ENCODE assay signal across 1 cellular context in the genomic region with DNA sequence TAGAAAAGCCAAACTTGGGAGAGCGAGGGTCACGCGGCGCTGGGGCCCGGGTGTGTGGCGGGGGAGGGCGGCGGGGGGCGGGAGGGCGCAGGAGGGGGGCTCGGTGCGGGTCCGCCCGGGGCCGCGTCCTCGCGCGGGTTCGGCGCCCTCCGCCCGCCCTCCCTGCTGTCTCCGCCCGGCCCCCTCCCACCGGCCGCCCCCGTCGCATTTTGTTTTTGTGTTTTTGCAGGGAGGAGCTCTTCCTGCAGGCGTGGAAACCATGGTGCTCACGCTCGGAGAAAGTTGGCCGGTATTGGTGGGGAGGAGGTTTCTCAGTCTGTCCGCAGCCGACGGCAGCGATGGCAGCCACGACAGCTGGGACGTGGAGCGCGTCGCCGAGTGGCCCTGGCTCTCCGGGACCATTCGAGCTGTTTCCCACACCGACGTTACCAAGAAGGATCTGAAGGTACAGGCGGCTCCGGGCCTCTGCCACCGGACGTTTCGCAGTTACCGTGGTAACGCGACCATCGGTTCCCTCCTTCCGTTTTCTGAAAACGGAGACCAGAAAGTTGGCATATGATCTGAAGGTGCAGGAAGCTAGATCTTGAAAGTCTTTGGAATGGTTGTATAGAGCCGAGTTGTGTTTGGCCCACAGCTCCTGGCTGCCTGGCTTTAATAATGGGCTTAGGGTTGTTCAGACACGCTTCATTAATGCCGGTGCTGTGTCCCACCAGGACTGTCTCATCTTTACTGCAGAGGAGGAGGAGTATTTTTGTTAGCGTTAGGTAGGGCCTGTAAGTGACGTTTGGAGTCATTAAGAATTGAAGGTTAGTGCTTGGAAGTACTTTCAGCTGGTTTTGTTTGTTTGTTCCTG.
TF ChIP-seq lines count a peak whose summit lies in the region.

No MANE protein-coding gene starts in this region.

TF ChIP-seq in GM12878, 131 proteins besides CTCF, POLR2A, EP300 and RAD21 (continued from another document):
- TF ChIP-seq NBN (IDR thresholded peaks at IDR 0.05) (peak; percentile 48; the same call in 1 of the 2 replicates), NR2F1 (conservative IDR thresholded peaks at IDR 0.05) (no peak), CREB1 (IDR thresholded peaks at IDR 0.05; ENCODE audit: low read depth) (peak; percentile 47; the same call in 1 of the 2 replicates), BMI1 (IDR thresholded peaks at IDR 0.05; ENCODE audit: borderline replicate concordance) (peak; percentile 79; the same call in 1 of the 2 replicates), MYB (IDR thresholded peaks at IDR 0.05; ENCODE audit: borderline replicate concordance, low read depth, low read length) (no peak), CREM (IDR thresholded peaks at IDR 0.05; ENCODE audit: low read depth) (0 out of 2 replicates have a peak, but pooled peaks have one; percentile 17), ESRRA (IDR thresholded peaks at IDR 0.05; ENCODE audit: low read length) (no peak), PML (IDR thresholded peaks at IDR 0.05; ENCODE audit: low read length) (no peak), RB1 (IDR thresholded peaks at IDR 0.05; ENCODE audit: borderline replicate concordance) (0 out of 2 replicates have a peak, but pooled peaks have one; percentile 44), ZNF622 (IDR thresholded peaks at IDR 0.05) (no peak), IRF4 (IDR thresholded peaks at IDR 0.05; ENCODE audit: low read depth, low read length) (0 out of 2 replicates have a peak, but pooled peaks have one; percentile 4), SIX5 (IDR thresholded peaks at IDR 0.05; ENCODE audit: low read depth, low read length, severe bottlenecking) (no peak), MXI1 (IDR thresholded peaks at IDR 0.05; ENCODE audit: low read depth, low read length) (no peak), IKZF1 (conservative IDR thresholded peaks at IDR 0.05) (peak; percentile 13; the same call in 1 of the 2 replicates), NRF1 (conservative IDR thresholded peaks at IDR 0.05; ENCODE audit: low read depth, low read length) (no peak), TBL1XR1 (IDR thresholded peaks at IDR 0.05; ENCODE audit: low read depth, low read length) (no peak), LARP7 (IDR thresholded peaks at IDR 0.05) (0 out of 2 replicates have a peak, but pooled peaks have one; percentile 25), POLR2AphosphoS5 (IDR thresholded peaks at IDR 0.05; ENCODE audit: low read length) (peak; percentile 52), PAX5 (IDR thresholded peaks at IDR 0.05; ENCODE audit: borderline replicate concordance, low read depth, low read length) (0 out of 2 replicates have a peak, but pooled peaks have one; percentile 49), KLF5 (IDR thresholded peaks at IDR 0.05; ENCODE audit: partially characterized antibody) (no peak), WRNIP1 (IDR thresholded peaks at IDR 0.05; ENCODE audit: borderline replicate concordance, low read depth, low read length) (no peak), SP1 (IDR thresholded peaks at IDR 0.05; ENCODE audit: low read depth, low read length) (peak; percentile 23), JUND (IDR thresholded peaks at IDR 0.05; ENCODE audit: low read depth, low read length) (no peak), SPI1 (IDR thresholded peaks at IDR 0.05; ENCODE audit: borderline replicate concordance, insufficient read depth, low read depth, low read length) (peak; percentile 25; the same call in 1 of the 2 replicates), EGR1 (IDR thresholded peaks at IDR 0.05; ENCODE audit: borderline replicate concordance in 1 of 2, low read depth in 2 of 2, low read length in 2 of 2) (peak in 1 of 2 experiments; percentile 42; a peak in 1 of 3 replicates), ETV6 (conservative IDR thresholded peaks at IDR 0.05 in 1 of 2, IDR thresholded peaks at IDR 0.05 in 1 of 2; ENCODE audit: borderline replicate concordance in 1 of 2, low read depth in 1 of 2) (no peak), CBFB (IDR thresholded peaks at IDR 0.05; ENCODE audit: low read depth) (0 out of 2 replicates have a peak, but pooled peaks have one; percentile 31)
- TF ChIP-seq, protein P1, sequence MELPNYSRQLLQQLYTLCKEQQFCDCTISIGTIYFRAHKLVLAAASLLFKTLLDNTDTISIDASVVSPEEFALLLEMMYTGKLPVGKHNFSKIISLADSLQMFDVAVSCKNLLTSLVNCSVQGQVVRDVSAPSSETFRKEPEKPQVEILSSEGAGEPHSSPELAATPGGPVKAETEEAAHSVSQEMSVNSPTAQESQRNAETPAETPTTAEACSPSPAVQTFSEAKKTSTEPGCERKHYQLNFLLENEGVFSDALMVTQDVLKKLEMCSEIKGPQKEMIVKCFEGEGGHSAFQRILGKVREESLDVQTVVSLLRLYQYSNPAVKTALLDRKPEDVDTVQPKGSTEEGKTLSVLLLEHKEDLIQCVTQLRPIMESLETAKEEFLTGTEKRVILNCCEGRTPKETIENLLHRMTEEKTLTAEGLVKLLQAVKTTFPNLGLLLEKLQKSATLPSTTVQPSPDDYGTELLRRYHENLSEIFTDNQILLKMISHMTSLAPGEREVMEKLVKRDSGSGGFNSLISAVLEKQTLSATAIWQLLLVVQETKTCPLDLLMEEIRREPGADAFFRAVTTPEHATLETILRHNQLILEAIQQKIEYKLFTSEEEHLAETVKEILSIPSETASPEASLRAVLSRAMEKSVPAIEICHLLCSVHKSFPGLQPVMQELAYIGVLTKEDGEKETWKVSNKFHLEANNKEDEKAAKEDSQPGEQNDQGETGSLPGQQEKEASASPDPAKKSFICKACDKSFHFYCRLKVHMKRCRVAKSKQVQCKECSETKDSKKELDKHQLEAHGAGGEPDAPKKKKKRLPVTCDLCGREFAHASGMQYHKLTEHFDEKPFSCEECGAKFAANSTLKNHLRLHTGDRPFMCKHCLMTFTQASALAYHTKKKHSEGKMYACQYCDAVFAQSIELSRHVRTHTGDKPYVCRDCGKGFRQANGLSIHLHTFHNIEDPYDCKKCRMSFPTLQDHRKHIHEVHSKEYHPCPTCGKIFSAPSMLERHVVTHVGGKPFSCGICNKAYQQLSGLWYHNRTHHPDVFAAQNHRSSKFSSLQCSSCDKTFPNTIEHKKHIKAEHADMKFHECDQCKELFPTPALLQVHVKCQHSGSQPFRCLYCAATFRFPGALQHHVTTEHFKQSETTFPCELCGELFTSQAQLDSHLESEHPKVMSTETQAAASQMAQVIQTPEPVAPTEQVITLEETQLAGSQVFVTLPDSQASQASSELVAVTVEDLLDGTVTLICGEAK (IDR thresholded peaks at IDR 0.05; ENCODE audit: borderline replicate concordance) = peak; percentile 45; the same call in 1 of the 2 replicates
- TF ChIP-seq, protein P2, sequence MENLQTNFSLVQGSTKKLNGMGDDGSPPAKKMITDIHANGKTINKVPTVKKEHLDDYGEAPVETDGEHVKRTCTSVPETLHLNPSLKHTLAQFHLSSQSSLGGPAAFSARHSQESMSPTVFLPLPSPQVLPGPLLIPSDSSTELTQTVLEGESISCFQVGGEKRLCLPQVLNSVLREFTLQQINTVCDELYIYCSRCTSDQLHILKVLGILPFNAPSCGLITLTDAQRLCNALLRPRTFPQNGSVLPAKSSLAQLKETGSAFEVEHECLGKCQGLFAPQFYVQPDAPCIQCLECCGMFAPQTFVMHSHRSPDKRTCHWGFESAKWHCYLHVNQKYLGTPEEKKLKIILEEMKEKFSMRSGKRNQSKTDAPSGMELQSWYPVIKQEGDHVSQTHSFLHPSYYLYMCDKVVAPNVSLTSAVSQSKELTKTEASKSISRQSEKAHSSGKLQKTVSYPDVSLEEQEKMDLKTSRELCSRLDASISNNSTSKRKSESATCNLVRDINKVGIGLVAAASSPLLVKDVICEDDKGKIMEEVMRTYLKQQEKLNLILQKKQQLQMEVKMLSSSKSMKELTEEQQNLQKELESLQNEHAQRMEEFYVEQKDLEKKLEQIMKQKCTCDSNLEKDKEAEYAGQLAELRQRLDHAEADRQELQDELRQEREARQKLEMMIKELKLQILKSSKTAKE (IDR thresholded peaks at IDR 0.05; ENCODE audit: low read depth, poor library complexity, severe bottlenecking) = peak; percentile 30
- TF ChIP-seq, protein P3, sequence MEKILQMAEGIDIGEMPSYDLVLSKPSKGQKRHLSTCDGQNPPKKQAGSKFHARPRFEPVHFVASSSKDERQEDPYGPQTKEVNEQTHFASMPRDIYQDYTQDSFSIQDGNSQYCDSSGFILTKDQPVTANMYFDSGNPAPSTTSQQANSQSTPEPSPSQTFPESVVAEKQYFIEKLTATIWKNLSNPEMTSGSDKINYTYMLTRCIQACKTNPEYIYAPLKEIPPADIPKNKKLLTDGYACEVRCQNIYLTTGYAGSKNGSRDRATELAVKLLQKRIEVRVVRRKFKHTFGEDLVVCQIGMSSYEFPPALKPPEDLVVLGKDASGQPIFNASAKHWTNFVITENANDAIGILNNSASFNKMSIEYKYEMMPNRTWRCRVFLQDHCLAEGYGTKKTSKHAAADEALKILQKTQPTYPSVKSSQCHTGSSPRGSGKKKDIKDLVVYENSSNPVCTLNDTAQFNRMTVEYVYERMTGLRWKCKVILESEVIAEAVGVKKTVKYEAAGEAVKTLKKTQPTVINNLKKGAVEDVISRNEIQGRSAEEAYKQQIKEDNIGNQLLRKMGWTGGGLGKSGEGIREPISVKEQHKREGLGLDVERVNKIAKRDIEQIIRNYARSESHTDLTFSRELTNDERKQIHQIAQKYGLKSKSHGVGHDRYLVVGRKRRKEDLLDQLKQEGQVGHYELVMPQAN (conservative IDR thresholded peaks at IDR 0.05) = peak; percentile 88
- TF ChIP-seq, protein P4, sequence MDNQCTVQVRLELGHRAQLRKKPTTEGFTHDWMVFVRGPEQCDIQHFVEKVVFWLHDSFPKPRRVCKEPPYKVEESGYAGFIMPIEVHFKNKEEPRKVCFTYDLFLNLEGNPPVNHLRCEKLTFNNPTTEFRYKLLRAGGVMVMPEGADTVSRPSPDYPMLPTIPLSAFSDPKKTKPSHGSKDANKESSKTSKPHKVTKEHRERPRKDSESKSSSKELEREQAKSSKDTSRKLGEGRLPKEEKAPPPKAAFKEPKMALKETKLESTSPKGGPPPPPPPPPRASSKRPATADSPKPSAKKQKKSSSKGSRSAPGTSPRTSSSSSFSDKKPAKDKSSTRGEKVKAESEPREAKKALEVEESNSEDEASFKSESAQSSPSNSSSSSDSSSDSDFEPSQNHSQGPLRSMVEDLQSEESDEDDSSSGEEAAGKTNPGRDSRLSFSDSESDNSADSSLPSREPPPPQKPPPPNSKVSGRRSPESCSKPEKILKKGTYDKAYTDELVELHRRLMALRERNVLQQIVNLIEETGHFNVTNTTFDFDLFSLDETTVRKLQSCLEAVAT (IDR thresholded peaks at IDR 0.05) = peak; percentile 50; the same call in 1 of the 2 replicates
